18 cellular contexts compared by ENCODE assay signal in the genomic region with DNA sequence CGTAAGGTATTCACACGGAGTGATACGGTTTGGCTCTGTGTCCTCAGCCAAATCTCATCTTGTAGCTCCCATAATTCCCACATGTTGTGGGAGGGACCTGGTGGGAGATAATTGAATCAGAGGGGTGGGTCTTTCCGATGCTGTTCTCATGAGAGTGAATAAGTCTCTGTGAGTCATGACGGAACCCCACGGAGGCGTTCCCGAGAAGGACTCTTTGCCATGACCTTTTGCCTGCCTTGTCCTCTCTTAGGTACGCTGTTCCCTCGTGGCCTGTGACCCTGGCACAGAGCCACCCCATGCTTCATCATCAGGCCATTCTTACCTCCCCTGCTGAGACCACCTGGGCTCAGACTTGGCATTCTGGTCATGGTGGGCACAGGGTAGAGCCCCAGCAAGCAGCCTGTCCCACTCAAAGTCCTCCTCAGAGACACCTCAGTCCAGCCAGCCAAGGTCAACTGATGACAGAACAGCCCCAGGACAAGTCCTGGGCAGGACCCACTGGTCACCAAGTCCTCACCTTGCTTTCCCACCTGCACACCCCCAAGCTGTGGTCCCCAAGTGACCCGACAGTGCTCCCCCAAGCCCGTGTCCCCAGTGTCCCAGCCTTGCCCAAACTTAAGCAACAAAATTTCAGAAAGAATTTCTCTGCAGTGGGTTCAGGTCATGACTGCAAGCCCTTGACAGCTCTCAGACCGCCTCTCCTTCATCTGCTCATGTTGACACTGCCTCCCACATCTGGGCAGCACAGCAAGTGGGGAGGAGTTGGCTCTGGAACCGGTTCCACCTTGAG.
DNase-seq lines count a peak whose midpoint lies in the region; ATAC-seq, FAIRE-seq and TF ChIP-seq lines count a peak whose summit lies in the region.
"Had no signal": no experiment of that assay in that cellular context is flagged by ENCODE, and none has a peak within 500 bp of the region (broad histone marks: within the 10 kb centered on the region; RNA-seq: fewer than 3 reads in every experiment).

No MANE protein-coding gene starts in this region.

- WGBS in H9 (ENCODE audit: extremely low coverage, insufficient read length, low lambda C conversion rate) = no CpG with 5 or more reads among the region's 14 CpGs

- no peak for FAIRE-seq in D721Med (lab: Jason Lieb, UNC)
- FAIRE-seq: A549, GM12878 had no signal

- H3K14ac ChIP-seq in H9 (ENCODE audit: insufficient read depth, low read length) = no peak overlapping the region

- H4K8ac ChIP-seq in H9 (replicated peaks; ENCODE audit: insufficient read length, low read depth, low read length) = no peak overlapping the region

- no peaks in the 10 kb centered on the region for H3K36me3 Mint-ChIP-seq in H9 (ENCODE audit: insufficient read depth in 1 of 3, low read depth in 3 of 3)
- H3K36me3 Mint-ChIP-seq in activated T-helper 1 cell treated with anti-CD3 and anti-CD28 coated beads, Interleukin-12 subunit alpha, Interleukin-12 subunit beta, Interleukin-2, Interleukin-4 antibody, amounts not matched to agents 30 ng/mL and 10 ng/mL and 1 ng/mL, durations not matched to agents 14 hours and 24 hours and 36 hours (ENCODE audit: low read depth) = no peaks in the 10 kb centered on the region
- H3K36me3 Mint-ChIP-seq: CD14-positive monocyte; CD4-positive, alpha-beta memory T cell had no signal

- TF ChIP-seq CTCF in H9 (conservative IDR thresholded peaks at IDR 0.05) = no peak
- TF ChIP-seq CTCF in D721Med (IDR thresholded peaks at IDR 0.05; ENCODE audit: insufficient read depth, missing control alignments) = no peak

- H2AK5ac ChIP-seq in H9 (ENCODE audit: insufficient read length, low read length) = no peak overlapping the region

- H4K91ac ChIP-seq in H9 (ENCODE audit: insufficient read length, low read depth, low read length) = no peak overlapping the region

- peaks cover 18 to 32% of the 10 kb centered on the region in 2 experiments for H3K4me1 Mint-ChIP-seq in H9
- no peaks in the 10 kb centered on the region for H3K4me1 Mint-ChIP-seq in activated T-helper 1 cell treated with anti-CD3 and anti-CD28 coated beads, Interleukin-12 subunit alpha, Interleukin-12 subunit beta, Interleukin-2, Interleukin-4 antibody, amounts not matched to agents 30 ng/mL and 10 ng/mL and 1 ng/mL, durations not matched to agents 14 hours and 24 hours and 36 hours (ENCODE audit: low read depth)
- no peaks in the 10 kb centered on the region for H3K4me1 Mint-ChIP-seq in stimulated activated naive CD8-positive, alpha-beta T cell treated with anti-CD3 and anti-CD28 coated beads, Interleukin-15, amount 100 ng/mL, for 72 hours
- H3K4me1 Mint-ChIP-seq: CD14-positive monocyte; CD4-positive, alpha-beta memory T cell had no signal

- H2AFZ ChIP-seq in H9 (ENCODE audit: low read length) = no peak overlapping the region

- H3K4me3 Mint-ChIP-seq in H9 = no peak overlapping the region
- no peak overlapping the region for H3K4me3 Mint-ChIP-seq in activated T-helper 1 cell treated with anti-CD3 and anti-CD28 coated beads, Interleukin-12 subunit alpha, Interleukin-12 subunit beta, Interleukin-2, Interleukin-4 antibody, amounts not matched to agents 30 ng/mL and 10 ng/mL and 1 ng/mL, durations not matched to agents 14 hours and 24 hours and 36 hours
- no peak overlapping the region for H3K4me3 Mint-ChIP-seq in stimulated activated naive CD8-positive, alpha-beta T cell treated with anti-CD3 and anti-CD28 coated beads, Interleukin-15, amount 100 ng/mL, for 72 hours
- H3K4me3 Mint-ChIP-seq: CD14-positive monocyte; CD4-positive, alpha-beta memory T cell had no signal

- H2BK120ac ChIP-seq in H9 (ENCODE audit: low read depth, low read length, poor library complexity, severe bottlenecking) = no peak overlapping the region

- H3T11ph ChIP-seq in H9 (ENCODE audit: low read length) = no peak overlapping the region

- H2BK15ac ChIP-seq in H9 (ENCODE audit: low read depth, low read length) = no peak overlapping the region

- H3K9me3 Mint-ChIP-seq in H9 = no peaks in the 10 kb centered on the region
- H3K9me3 Mint-ChIP-seq in activated T-helper 1 cell treated with anti-CD3 and anti-CD28 coated beads, Interleukin-12 subunit alpha, Interleukin-12 subunit beta, Interleukin-2, Interleukin-4 antibody, amounts not matched to agents 30 ng/mL and 10 ng/mL and 1 ng/mL, durations not matched to agents 14 hours and 24 hours and 36 hours = no peaks in the 10 kb centered on the region
- H3K9me3 Mint-ChIP-seq in stimulated activated naive CD8-positive, alpha-beta T cell treated with anti-CD3 and anti-CD28 coated beads, Interleukin-15, amount 100 ng/mL, for 72 hours = no peaks in the 10 kb centered on the region

- H3K79me1 ChIP-seq in H9 (ENCODE audit: insufficient read depth, low read depth, low read length, poor library complexity, severe bottlenecking) = no peaks in the 10 kb centered on the region

- no peaks in the 10 kb centered on the region for H4K20me1 ChIP-seq in H9 (ENCODE audit: control insufficient read depth, insufficient read depth, insufficient read length)

- no peaks in the 10 kb centered on the region; the same call in 1 of the 2 replicates for H3K4me1 ChIP-seq in H9 (ENCODE audit: insufficient read depth, low read length)
- H3K4me1 ChIP-seq: BLaER1 had no signal

- H2BK12ac ChIP-seq in H9 (ENCODE audit: insufficient read length, low read depth, low read length) = no peak overlapping the region

- H3K23ac ChIP-seq in H9 (ENCODE audit: insufficient read length, low read depth, low read length) = no peak overlapping the region

- H3K4me2 ChIP-seq in H9 (ENCODE audit: insufficient read depth, insufficient read length, low read length) = no peak overlapping the region
- H3K4me2 ChIP-seq: A549, BLaER1 had no signal

- no peak overlapping the region for H4K5ac ChIP-seq in H9 (ENCODE audit: insufficient read length, low read depth, low read length)

- no peak overlapping the region for H2BK5ac ChIP-seq in H9 (ENCODE audit: insufficient read length, low read length)

- H3K18ac ChIP-seq in H9 (ENCODE audit: insufficient read length, low read depth, low read length) = no peak overlapping the region

- H3K4ac ChIP-seq in H9 (ENCODE audit: low read depth, low read length) = no peak overlapping the region

- no peak overlapping the region for H2BK20ac ChIP-seq in H9 (ENCODE audit: low read depth, low read length, poor library complexity, severe bottlenecking)

- no peak overlapping the region for H3K27ac Mint-ChIP-seq in H9
- no peak overlapping the region for H3K27ac Mint-ChIP-seq in activated T-helper 1 cell treated with anti-CD3 and anti-CD28 coated beads, Interleukin-12 subunit alpha, Interleukin-12 subunit beta, Interleukin-2, Interleukin-4 antibody, amounts not matched to agents 30 ng/mL and 10 ng/mL and 1 ng/mL, durations not matched to agents 14 hours and 24 hours and 36 hours
- H3K27ac Mint-ChIP-seq in stimulated activated naive CD8-positive, alpha-beta T cell treated with anti-CD3 and anti-CD28 coated beads, Interleukin-15, amount 100 ng/mL, for 72 hours = no peak overlapping the region
- H3K27ac Mint-ChIP-seq: CD4-positive, alpha-beta memory T cell had no signal

- H3K9me3 ChIP-seq in H9 (ENCODE audit: control insufficient read depth, low read depth, low read length) = no peaks in the 10 kb centered on the region
- H3K9me3 ChIP-seq: A549, BLaER1 had no signal

- ATAC-seq in stimulated activated naive CD8-positive, alpha-beta T cell treated with anti-CD3 and anti-CD28 coated beads, Interleukin-15, amount 100 ng/mL, for 72 hours = no peak
- ATAC-seq: A549, GM12878 had no signal

- H3K9ac ChIP-seq in H9 (ENCODE audit: extremely low read depth, insufficient read length, low read length) = no peak overlapping the region
- H3K9ac ChIP-seq: BLaER1 had no signal

- no peak overlapping the region for H3K27ac ChIP-seq in H9 (ENCODE audit: insufficient read length, low read depth, low read length)
- H3K27ac ChIP-seq: 22Rv1, A549, BLaER1 had no signal

- H3K27me3 ChIP-seq in H9 (ENCODE audit: insufficient read depth, low read length) = no peaks in the 10 kb centered on the region

- intact Hi-C loops in activated T-helper 1 cell treated with anti-CD3 and anti-CD28 coated beads, Interleukin-12 subunit alpha, Interleukin-12 subunit beta, Interleukin-2, Interleukin-4 antibody, amounts not matched to agents 30 ng/mL and 10 ng/mL and 1 ng/mL, durations not matched to agents 14 hours and 24 hours and 36 hours (cut with micrococcal nuclease) = no loop called here

- no peaks in the 10 kb centered on the region for H3K79me2 ChIP-seq in H9 (ENCODE audit: insufficient read depth, low read length)

- H3K23me2 ChIP-seq in H9 (ENCODE audit: insufficient read length, low read depth, low read length, poor library complexity, severe bottlenecking) = no peaks in the 10 kb centered on the region

- H3K27me3 Mint-ChIP-seq in H9 (ENCODE audit: low read depth) = peaks cover 30% of the 10 kb centered on the region
- H3K27me3 Mint-ChIP-seq in activated T-helper 1 cell treated with anti-CD3 and anti-CD28 coated beads, Interleukin-12 subunit alpha, Interleukin-12 subunit beta, Interleukin-2, Interleukin-4 antibody, amounts not matched to agents 30 ng/mL and 10 ng/mL and 1 ng/mL, durations not matched to agents 14 hours and 24 hours and 36 hours (ENCODE audit: insufficient read depth) = peaks cover 7% of the 10 kb centered on the region
- peaks cover 57% of the 10 kb centered on the region for H3K27me3 Mint-ChIP-seq in stimulated activated naive CD8-positive, alpha-beta T cell treated with anti-CD3 and anti-CD28 coated beads, Interleukin-15, amount 100 ng/mL, for 72 hours

- DNase-seq in NCI-H82 (lab: John Stamatoyannopoulos, UW) = peak; percentile 51
- DNase-seq in NCI-H82 treated with DMSO at 0.1 percent for 48 hours (lab: John Stamatoyannopoulos, UW; ENCODE audit: unreplicated experiment) = no peak
- peak; percentile 27 for DNase-seq in H9
- DNase-seq in islet precursor cell = peak; percentile 22
- no peak for DNase-seq in D721Med (ENCODE audit: insufficient read length, low spot score)
- DNase-seq in activated T-helper 1 cell treated with anti-CD3 and anti-CD28 coated beads, Interleukin-12 subunit alpha, Interleukin-12 subunit beta, Interleukin-2, Interleukin-4 antibody, amounts not matched to agents 30 ng/mL and 10 ng/mL and 1 ng/mL, durations not matched to agents 14 hours and 24 hours and 36 hours (ENCODE audit: low spot score) = no peak
- DNase-seq in stimulated activated naive CD8-positive, alpha-beta T cell treated with anti-CD3 and anti-CD28 coated beads, Interleukin-15, amount 100 ng/mL, for 72 hours = no peak
- DNase-seq: AML-193; CD4-positive, alpha-beta memory T cell; DMS79 treated with DMSO at 0.1 percent for 48 hours; EL; GOT3; H7 had no signal

- no peak overlapping the region for H3K56ac ChIP-seq in H9 (ENCODE audit: insufficient read length, low read depth, low read length)

Comparison
In these comparisons a context has a peak if more than half of its experiments do, and no peak if none do; other contexts are left out.
1. DNase-seq: peak in NCI-H82 (single experiment), H9 (single experiment) and islet precursor cell (single experiment); none in NCI-H82 treated with DMSO at 0.1 percent for 48 hours (single experiment), D721Med (single experiment), activated T-helper 1 cell treated with anti-CD3 and anti-CD28 coated beads, Interleukin-12 subunit alpha, Interleukin-12 subunit beta, Interleukin-2, Interleukin-4 antibody, amounts not matched to agents 30 ng/mL and 10 ng/mL and 1 ng/mL, durations not matched to agents 14 hours and 24 hours and 36 hours (single experiment) and stimulated activated naive CD8-positive, alpha-beta T cell treated with anti-CD3 and anti-CD28 coated beads, Interleukin-15, amount 100 ng/mL, for 72 hours (0 of 2).